In genomic region chr19:2900296-2901252, GRCh38 we compare ENCODE assay signal across 8 cellular contexts. TPM values are rescaled to one million over a fixed set of nuclear protein-coding genes. Genes with fewer than 3 reads are reported as not detected.
A peak's percentile ranks its signal among the peaks of the same experiment; 100 is the strongest.
DNase-seq lines count a peak whose midpoint lies in the region; ATAC-seq and TF ChIP-seq lines count a peak whose summit lies in the region.

Gene ZNF57, plus strand, starts transcription at chr19:2900928. Its CDS starts 118 bp downstream, at chr19:2901046.

- DNase-seq in AG09319 (ENCODE audit: extremely low read depth, low read depth) (peak; percentile 98), NCI-H510A (lab: John Stamatoyannopoulos, UW) (peak; percentile 94), kidney epithelial cell (ENCODE audit: low read depth) (peak; percentile 96)
- DNase-seq in activated CD4-positive, alpha-beta T cell treated with anti-CD3 and anti-CD28 coated beads for 4 hours, result peak; percentile 98 to 99
- DNase-seq in stimulated activated CD4-positive, alpha-beta T cell treated with anti-CD3 and anti-CD28 coated beads, Interleukin-15, amount 100 ng/mL, for 24 hours, result peak; percentile 100

- peak; percentile 94 for ATAC-seq in GM19025 (IDR thresholded peaks at IDR 0.05; ENCODE audit: low read depth, unreplicated experiment)
- ATAC-seq in HG03280 (IDR thresholded peaks at IDR 0.05; ENCODE audit: unreplicated experiment), result peak; percentile 93

- H3K4me3 ChIP-seq in kidney epithelial cell (ENCODE audit: low read depth, low read length), result peak within 1 kb of the TSS; percentile 95

- H3K36me3 ChIP-seq in kidney epithelial cell (ENCODE audit: control insufficient read depth, insufficient read depth, low read length), result no peaks in the 10 kb centered on the region

- H3K27me3 ChIP-seq in kidney epithelial cell (ENCODE audit: control insufficient read depth, insufficient read depth, low read length), result no peaks in the 10 kb centered on the region

- TF ChIP-seq CTCF in AG09319 (IDR thresholded peaks at IDR 0.05; ENCODE audit: low read depth, low read length) (no peak), kidney epithelial cell (IDR thresholded peaks at IDR 0.05; ENCODE audit: insufficient read depth, low read length, poor library complexity, severe bottlenecking) (no peak)

- peak within 1 kb of the TSS; percentile 69 for H3K27ac ChIP-seq in cingulate gyrus (ENCODE audit: low read depth, low read length)

RNA-seq across cellular contexts. Expression of gene ZNF57, which starts in this region (rescaled TPM):
- 1.6 and 3.0 TPM in 2 replicates for total RNA-seq in kidney epithelial cell

Comparison
In these comparisons a context has a peak if more than half of its experiments do, and no peak if none do; other contexts are left out.
1. Peak in every context shown above with its lines: DNase-seq, ATAC-seq, H3K4me3 ChIP-seq and H3K27ac ChIP-seq.